Comparison of ENCODE assay signal across 39 cellular contexts in the genomic region with DNA sequence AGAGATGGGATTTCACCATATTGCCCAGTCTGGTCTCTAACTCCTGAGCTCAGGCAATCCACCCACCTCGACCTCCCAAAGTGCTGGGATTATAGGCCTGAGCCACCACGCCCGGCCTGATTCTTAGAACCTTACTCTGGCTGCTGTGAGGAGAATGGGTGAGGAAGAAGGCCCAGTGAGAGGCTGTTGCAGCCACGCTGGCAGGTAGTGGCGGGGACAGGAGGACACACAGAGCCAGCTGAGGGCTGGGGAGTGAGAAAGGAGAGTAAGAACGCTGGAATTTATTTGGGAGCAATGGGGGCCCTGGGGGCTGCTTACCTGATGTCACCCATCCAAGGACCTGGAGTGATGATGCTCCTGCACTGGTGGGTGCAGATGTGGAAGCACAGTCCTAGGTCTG.
"Had no signal": no experiment of that assay in that cellular context is flagged by ENCODE, and none has a peak within 500 bp of the region (broad histone marks: within the 10 kb centered on the region; RNA-seq: fewer than 3 reads in every experiment).

No MANE protein-coding gene starts in this region.

- H3K9me3 ChIP-seq: adrenal gland, ascending aorta, body of pancreas had no signal

- H3K4me3 ChIP-seq: adrenal gland, ascending aorta, body of pancreas, breast epithelium, cardiac muscle cell had no signal

- FAIRE-seq: astrocyte, bronchial epithelial cell had no signal

- H3K4me3 Mint-ChIP-seq: activated naive CD4-positive, alpha-beta T cell treated with anti-CD3 and anti-CD28 coated beads for 36 hours; activated naive CD4-positive, alpha-beta T cell treated with anti-CD3 and anti-CD28 coated beads, Interleukin-2, amount 10 ng/mL, durations not matched to agents 7 days and 5 days; activated naive CD4-positive, alpha-beta T cell treated with anti-CD3 and anti-CD28 coated beads, Interleukin-2, amount 50 U/mL, for 24 hours; activated naive CD8-positive, alpha-beta T cell; activated naive CD8-positive, alpha-beta T cell treated with anti-CD3 and anti-CD28 coated beads for 36 hours; activated naive CD8-positive, alpha-beta T cell treated with anti-CD3 and anti-CD28 coated beads, Interleukin-2, amount 10 ng/mL, durations not matched to agents 7 days and 5 days; activated naive CD8-positive, alpha-beta T cell treated with anti-CD3 and anti-CD28 coated beads, Interleukin-2, amount 50 U/mL, for 24 hours; activated T-cell treated with anti-CD3 and anti-CD28 coated beads, Interleukin-2, amount 50 U/mL, for 24 hours; activated T-cell treated with anti-CD3 and anti-CD28 coated beads, Interleukin-2, amount 50 U/mL, for 4 hours; activated T-cell treated with anti-CD3 and anti-CD28 coated beads, Interleukin-2, amount 50 U/mL, for 72 hours; activated T-helper 1 cell treated with anti-CD3 and anti-CD28 coated beads, Interleukin-12 subunit alpha, Interleukin-12 subunit beta, Interleukin-2, Interleukin-4 antibody, amounts not matched to agents 30 ng/mL and 10 ng/mL and 1 ng/mL, durations not matched to agents 14 hours and 24 hours and 36 hours; activated T-helper 17 cell treated with anti-CD3 and anti-CD28 coated beads, Interleukin-2, amount 50 U/mL, for 72 hours; brain; central memory CD8-positive, alpha-beta T cell had no signal

- DNase-seq: activated effector memory CD4-positive, alpha-beta T cell treated with anti-CD3 and anti-CD28 coated beads, Interleukin-2, amount 50 U/mL, for 16 hours; activated effector memory CD4-positive, alpha-beta T cell treated with Interleukin-2 at 50 U/mL for 16 hours; activated gamma-delta T cell; activated gamma-delta T cell treated with Interleukin-2 at 50 U/mL for 16 hours; activated naive CD4-positive, alpha-beta T cell; activated naive CD4-positive, alpha-beta T cell treated with anti-CD3 and anti-CD28 coated beads for 36 hours; activated naive CD4-positive, alpha-beta T cell treated with anti-CD3 and anti-CD28 coated beads, Interleukin-2, amount 10 ng/mL, durations not matched to agents 7 days and 5 days; activated naive CD4-positive, alpha-beta T cell treated with anti-CD3 and anti-CD28 coated beads, Interleukin-2, amount 50 U/mL, for 16 hours; activated naive CD4-positive, alpha-beta T cell treated with Interleukin-2 at 50 U/mL for 16 hours; activated naive CD8-positive, alpha-beta T cell treated with anti-CD3 and anti-CD28 coated beads for 36 hours; activated naive CD8-positive, alpha-beta T cell treated with anti-CD3 and anti-CD28 coated beads, Interleukin-2, amount 10 ng/mL, durations not matched to agents 7 days and 5 days; activated naive CD8-positive, alpha-beta T cell treated with anti-CD3 and anti-CD28 coated beads, Interleukin-2, amount 50 U/mL, for 24 hours; activated T-cell treated with anti-CD3 and anti-CD28 coated beads, Interleukin-2, amount 50 U/mL, for 1 hour; activated T-cell treated with anti-CD3 and anti-CD28 coated beads, Interleukin-2, amount 50 U/mL, for 24 hours; activated T-cell treated with anti-CD3 and anti-CD28 coated beads, Interleukin-2, amount 50 U/mL, for 4 hours; activated T-cell treated with anti-CD3 and anti-CD28 coated beads, Interleukin-2, amount 50 U/mL, for 48 hours; activated T-cell treated with anti-CD3 and anti-CD28 coated beads, Interleukin-2, amount 50 U/mL, for 72 hours; adrenal gland; amniotic stem cell; amygdala; anterior cingulate cortex; aorta; body of pancreas; brain microvascular endothelial cell; central memory CD4-positive, alpha-beta T cell; cerebellar nuclear complex had no signal

- H3K27ac ChIP-seq: adrenal gland, ascending aorta, body of pancreas, brain microvascular endothelial cell, breast epithelium, cardiac muscle cell had no signal

- H3K4me1 Mint-ChIP-seq: activated naive CD4-positive, alpha-beta T cell treated with anti-CD3 and anti-CD28 coated beads, Interleukin-2, amount 10 ng/mL, durations not matched to agents 7 days and 5 days; activated naive CD4-positive, alpha-beta T cell treated with anti-CD3 and anti-CD28 coated beads, Interleukin-2, amount 50 U/mL, for 24 hours; activated naive CD8-positive, alpha-beta T cell treated with anti-CD3 and anti-CD28 coated beads for 36 hours; activated naive CD8-positive, alpha-beta T cell treated with anti-CD3 and anti-CD28 coated beads, Interleukin-2, amount 10 ng/mL, durations not matched to agents 7 days and 5 days; activated naive CD8-positive, alpha-beta T cell treated with anti-CD3 and anti-CD28 coated beads, Interleukin-2, amount 50 U/mL, for 24 hours; activated T-helper 17 cell treated with anti-CD3 and anti-CD28 coated beads, Interleukin-2, amount 50 U/mL, for 72 hours; central memory CD8-positive, alpha-beta T cell had no signal

- ATAC-seq: activated naive CD4-positive, alpha-beta T cell treated with anti-CD3 and anti-CD28 coated beads, Interleukin-2, amount 50 U/mL, for 72 hours; activated naive CD8-positive, alpha-beta T cell treated with anti-CD3 and anti-CD28 coated beads, Interleukin-2, amount 50 U/mL, for 24 hours; activated T-cell treated with anti-CD3 and anti-CD28 coated beads, Interleukin-2, amount 50 U/mL, for 4 hours; activated T-cell treated with anti-CD3 and anti-CD28 coated beads, Interleukin-2, amount 50 U/mL, for 72 hours; activated T-helper 17 cell treated with anti-CD3 and anti-CD28 coated beads, Interleukin-2, amount 50 U/mL, for 72 hours; body of pancreas had no signal

- H3K27me3 ChIP-seq: ascending aorta, body of pancreas, breast epithelium had no signal

- H3K4me1 ChIP-seq: adrenal gland, ascending aorta, body of pancreas, breast epithelium had no signal

- H3K36me3 ChIP-seq: adrenal gland, ascending aorta, brain microvascular endothelial cell, breast epithelium, cardiac muscle cell had no signal

- H3K27ac Mint-ChIP-seq: activated naive CD4-positive, alpha-beta T cell treated with anti-CD3 and anti-CD28 coated beads for 36 hours; activated naive CD4-positive, alpha-beta T cell treated with anti-CD3 and anti-CD28 coated beads, Interleukin-2, amount 10 ng/mL, durations not matched to agents 7 days and 5 days; activated naive CD4-positive, alpha-beta T cell treated with anti-CD3 and anti-CD28 coated beads, Interleukin-2, amount 50 U/mL, for 24 hours; activated naive CD8-positive, alpha-beta T cell; activated naive CD8-positive, alpha-beta T cell treated with anti-CD3 and anti-CD28 coated beads for 36 hours; activated naive CD8-positive, alpha-beta T cell treated with anti-CD3 and anti-CD28 coated beads, Interleukin-2, amount 10 ng/mL, durations not matched to agents 7 days and 5 days; activated naive CD8-positive, alpha-beta T cell treated with anti-CD3 and anti-CD28 coated beads, Interleukin-2, amount 50 U/mL, for 24 hours; activated T-cell treated with anti-CD3 and anti-CD28 coated beads, Interleukin-2, amount 50 U/mL, for 24 hours; activated T-cell treated with anti-CD3 and anti-CD28 coated beads, Interleukin-2, amount 50 U/mL, for 72 hours; activated T-helper 1 cell treated with anti-CD3 and anti-CD28 coated beads, Interleukin-12 subunit alpha, Interleukin-12 subunit beta, Interleukin-2, Interleukin-4 antibody, amounts not matched to agents 30 ng/mL and 10 ng/mL and 1 ng/mL, durations not matched to agents 14 hours and 24 hours and 36 hours; activated T-helper 17 cell treated with anti-CD3 and anti-CD28 coated beads, Interleukin-2, amount 50 U/mL, for 72 hours; activated T-helper 2 cell treated with anti-CD3 and anti-CD28 coated beads, Interferon-gamma antibody, Interleukin-2, Interleukin-4, amounts not matched to agents 10 μg/mL and 5 μg/mL and 100 μg/mL, durations not matched to agents 14 hours and 24 hours and 36 hours; brain had no signal

- H3K9me3 Mint-ChIP-seq: activated naive CD4-positive, alpha-beta T cell treated with anti-CD3 and anti-CD28 coated beads, Interleukin-2, amount 10 ng/mL, durations not matched to agents 7 days and 5 days; activated naive CD8-positive, alpha-beta T cell treated with anti-CD3 and anti-CD28 coated beads for 36 hours; activated T-cell treated with anti-CD3 and anti-CD28 coated beads, Interleukin-2, amount 50 U/mL, for 24 hours; activated T-helper 1 cell treated with anti-CD3 and anti-CD28 coated beads, Interleukin-12 subunit alpha, Interleukin-12 subunit beta, Interleukin-2, Interleukin-4 antibody, amounts not matched to agents 30 ng/mL and 10 ng/mL and 1 ng/mL, durations not matched to agents 14 hours and 24 hours and 36 hours; activated T-helper 2 cell treated with anti-CD3 and anti-CD28 coated beads, Interferon-gamma antibody, Interleukin-2, Interleukin-4, amounts not matched to agents 10 μg/mL and 5 μg/mL and 100 μg/mL, durations not matched to agents 14 hours and 24 hours and 36 hours; central memory CD8-positive, alpha-beta T cell had no signal

- H3K36me3 Mint-ChIP-seq: activated naive CD4-positive, alpha-beta T cell treated with anti-CD3 and anti-CD28 coated beads, Interleukin-2, amount 10 ng/mL, durations not matched to agents 7 days and 5 days; activated naive CD8-positive, alpha-beta T cell treated with anti-CD3 and anti-CD28 coated beads for 36 hours; brain had no signal
